In the genomic region with DNA sequence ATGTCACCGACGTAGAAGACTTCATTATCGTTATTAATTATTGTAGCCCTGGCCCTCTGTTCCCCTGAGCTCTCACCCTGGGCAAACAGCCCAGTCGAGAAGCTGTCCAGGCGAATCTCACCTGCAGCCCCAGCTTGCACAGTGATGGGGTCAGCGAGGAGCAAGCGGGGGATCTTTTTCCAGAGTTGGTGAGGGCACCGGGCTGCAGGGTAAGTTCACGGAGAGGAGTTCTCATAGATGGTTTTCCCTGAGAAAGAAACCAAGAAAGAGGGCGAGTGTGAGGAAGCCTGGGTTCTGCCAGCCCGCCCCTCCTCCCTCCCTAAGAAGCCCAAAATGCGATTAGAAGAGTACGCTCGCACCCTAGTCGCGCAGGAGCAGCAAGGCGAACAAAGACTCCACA, we compare ENCODE assay signal across 8 cellular contexts. TPM values are rescaled to one million over a fixed set of nuclear protein-coding genes. Genes with fewer than 3 reads are reported as not detected.
DNase-seq lines count a peak whose midpoint lies in the region; ATAC-seq and TF ChIP-seq lines count a peak whose summit lies in the region.

No MANE protein-coding gene starts in this region.

- H3K36me3 ChIP-seq in KOPT-K1 (ENCODE audit: insufficient read depth, low read length): peaks cover 31% of the 10 kb centered on the region

- ATAC-seq in central memory CD8-positive, alpha-beta T cell (replicated peaks; ENCODE audit: extremely low read depth, poor library complexity, severe bottlenecking): no peak
- no peak for ATAC-seq in sciatic nerve
- ATAC-seq in HG03039 (IDR thresholded peaks at IDR 0.05; ENCODE audit: unreplicated experiment): no peak

- peak overlapping the region; percentile 80 for H3K27ac ChIP-seq in KOPT-K1 (ENCODE audit: low read depth, low read length, poor library complexity, severe bottlenecking)

- intact Hi-C loops in sciatic nerve (cut with DNase I): loop anchor here (5.0 kb wide), 1 partner anchor 954 kb away; no protein-coding TSS in a partner anchor

- H3K4me1 Mint-ChIP-seq in central memory CD8-positive, alpha-beta T cell: peaks cover 25% of the 10 kb centered on the region
- peaks cover 22% of the 10 kb centered on the region for H3K4me1 Mint-ChIP-seq in nephron

- H3K36me3 Mint-ChIP-seq in central memory CD8-positive, alpha-beta T cell (ENCODE audit: insufficient read depth): peaks cover 14% of the 10 kb centered on the region
- peaks cover 1% of the 10 kb centered on the region for H3K36me3 Mint-ChIP-seq in nephron (ENCODE audit: low read depth)

- H3K27me3 Mint-ChIP-seq in central memory CD8-positive, alpha-beta T cell: no peaks in the 10 kb centered on the region
- H3K27me3 Mint-ChIP-seq in nephron (ENCODE audit: low read depth): no peaks in the 10 kb centered on the region

- H3K4me3 Mint-ChIP-seq in central memory CD8-positive, alpha-beta T cell: peak overlapping the region; percentile 90
- H3K4me3 Mint-ChIP-seq in nephron: peak overlapping the region; percentile 88 to 92 (median 90)

- H3K9me3 ChIP-seq in KOPT-K1 (ENCODE audit: insufficient read depth, low read length, poor library complexity, severe bottlenecking): no peaks in the 10 kb centered on the region

- H3K27ac Mint-ChIP-seq in central memory CD8-positive, alpha-beta T cell (ENCODE audit: low read depth): peak overlapping the region; percentile 95
- H3K27ac Mint-ChIP-seq in nephron: peak overlapping the region; percentile 80 to 93 (median 80)

- peak; percentile 21 for DNase-seq in GM03348 (ENCODE audit: low spot score)
- DNase-seq in central memory CD8-positive, alpha-beta T cell (ENCODE audit: low spot score in 2 of 2): no peak
- DNase-seq in nucleus accumbens (lab: John Stamatoyannopoulos, UW): no peak
- DNase-seq in sciatic nerve (ENCODE audit: low spot score): no peak
- no peak for DNase-seq in activated CD8-positive, alpha-beta memory T cell treated with anti-CD3 and anti-CD28 coated beads for 24 hours

- no peaks in the 10 kb centered on the region for H3K9me3 Mint-ChIP-seq in central memory CD8-positive, alpha-beta T cell
- no peaks in the 10 kb centered on the region for H3K9me3 Mint-ChIP-seq in nephron

- no peak for TF ChIP-seq CTCF in nephron (IDR thresholded peaks at IDR 0.05; ENCODE audit: unreplicated experiment in 3 of 3)

RNA-seq across cellular contexts. Expression of gene SPAG5, which starts 0.4 kb away (rescaled TPM):
- 20.9 TPM for total RNA-seq in sciatic nerve

RNA-seq across cellular contexts. Expression of gene RSKR, which starts 15.6 kb away (rescaled TPM):
- total RNA-seq in sciatic nerve: 14.4 TPM

RNA-seq across cellular contexts. Expression of gene ALDOC, which starts 21.7 kb away (rescaled TPM):
- total RNA-seq in sciatic nerve: 99.7 TPM

RNA-seq across cellular contexts. Expression of gene PIGS, which starts 27.1 kb away (rescaled TPM):
- total RNA-seq in sciatic nerve: 40.4 TPM

RNA-seq across cellular contexts. Expression of gene UNC119, which starts 46.0 kb away (rescaled TPM):
- total RNA-seq in sciatic nerve: 28.3 TPM
